19 cellular contexts compared by ENCODE assay signal in genomic region chr13:36519432-36519831, GRCh38.
DNase-seq lines count a peak whose midpoint lies in the region; ATAC-seq, FAIRE-seq and TF ChIP-seq lines count a peak whose summit lies in the region.
"Had no signal": no experiment of that assay in that cellular context is flagged by ENCODE, and none has a peak within 500 bp of the region (broad histone marks: within the 10 kb centered on the region; RNA-seq: fewer than 3 reads in every experiment).

No MANE protein-coding gene starts in this region.

- no peaks in the 10 kb centered on the region for H3K79me1 ChIP-seq in mesendoderm (ENCODE audit: low read length)

- H2BK5ac ChIP-seq in mesendoderm (ENCODE audit: low read length): no peak overlapping the region

- TF ChIP-seq CTCF in astrocyte (IDR thresholded peaks at IDR 0.05; ENCODE audit: insufficient read depth, low read depth, low read length): no peak
- TF ChIP-seq CTCF in adrenal gland (IDR thresholded peaks at IDR 0.05): no peak

- peak overlapping the region; percentile 36 for H2BK15ac ChIP-seq in mesendoderm (replicated peaks; ENCODE audit: low read depth)

- H3K27ac Mint-ChIP-seq in activated CD4-positive, alpha-beta T cell treated with anti-CD3 and anti-CD28 coated beads, Interleukin-2, amount 10 ng/mL, durations not matched to agents 24 days and 14 days: no peak overlapping the region
- H3K27ac Mint-ChIP-seq in astrocyte (ENCODE audit: unreplicated experiment): peak overlapping the region; percentile 63
- H3K27ac Mint-ChIP-seq: CD4-positive, CD25-positive, alpha-beta regulatory T cell; HFFc6 had no signal

- H3K56ac ChIP-seq in mesendoderm (ENCODE audit: low read length): no peak overlapping the region

- no peak overlapping the region for H4K5ac ChIP-seq in mesendoderm (ENCODE audit: low read length)

- H4K20me1 ChIP-seq in astrocyte (ENCODE audit: insufficient read depth, low read length): no peaks in the 10 kb centered on the region
- H4K20me1 ChIP-seq: BLaER1 treated with 17β-estradiol and CSF1 and Interleukin-3, amounts not matched to agents 10 nM and 100 nM had no signal

- intact Hi-C loops in activated CD4-positive, alpha-beta T cell treated with anti-CD3 and anti-CD28 coated beads, Interleukin-2, amount 10 ng/mL, durations not matched to agents 24 days and 14 days (cut with micrococcal nuclease): no loop called here
- intact Hi-C loops in adrenal gland (cut with DNase I): no loop called here

- no peaks in the 10 kb centered on the region for H3K36me3 Mint-ChIP-seq in activated CD4-positive, alpha-beta T cell treated with anti-CD3 and anti-CD28 coated beads, Interleukin-2, amount 10 ng/mL, durations not matched to agents 24 days and 14 days (ENCODE audit: low read depth)
- no peaks in the 10 kb centered on the region for H3K36me3 Mint-ChIP-seq in astrocyte (ENCODE audit: low read depth, unreplicated experiment)
- H3K36me3 Mint-ChIP-seq: CD4-positive, CD25-positive, alpha-beta regulatory T cell had no signal

- no peaks in the 10 kb centered on the region for H3K9me3 Mint-ChIP-seq in activated CD4-positive, alpha-beta T cell treated with anti-CD3 and anti-CD28 coated beads, Interleukin-2, amount 10 ng/mL, durations not matched to agents 24 days and 14 days
- no peaks in the 10 kb centered on the region for H3K9me3 Mint-ChIP-seq in astrocyte (ENCODE audit: unreplicated experiment)

- no peak for ATAC-seq in GM21390 (IDR thresholded peaks at IDR 0.05; ENCODE audit: unreplicated experiment)
- ATAC-seq: GM12878, K562 had no signal

- no peak overlapping the region for H2BK120ac ChIP-seq in mesendoderm (ENCODE audit: low read depth, low read length)

- no peak for FAIRE-seq in astrocyte (lab: Jason Lieb, UNC)
- no peak for FAIRE-seq in RCC 7860 (lab: Jason Lieb, UNC)
- FAIRE-seq: GM12878, GM18507, HTR-8/SVneo, K562 had no signal

- H3K27me3 ChIP-seq in astrocyte (ENCODE audit: insufficient read depth, low read length) (no peaks in the 10 kb centered on the region), mesendoderm (ENCODE audit: insufficient read depth, low read length, poor library complexity) (no peaks in the 10 kb centered on the region), adrenal gland (no peaks in the 10 kb centered on the region)
- H3K27me3 ChIP-seq: BLaER1 treated with 17β-estradiol and CSF1 and Interleukin-3, amounts not matched to agents 10 nM and 100 nM had no signal

- H3K27ac ChIP-seq in astrocyte (ENCODE audit: low read depth, low read length) (no peak overlapping the region), mesendoderm (ENCODE audit: low read depth, low read length) (no peak overlapping the region), adrenal gland (no peak overlapping the region)
- H3K27ac ChIP-seq: 22Rv1; BLaER1 treated with 17β-estradiol and CSF1 and Interleukin-3, amounts not matched to agents 10 nM and 100 nM; GM23248 had no signal

- no peaks in the 10 kb centered on the region for H3K4me1 ChIP-seq in astrocyte (ENCODE audit: insufficient read depth, low read length)
- peaks cover 1% of the 10 kb centered on the region for H3K4me1 ChIP-seq in mesendoderm (ENCODE audit: control insufficient read depth, low read depth, low read length)
- no peaks in the 10 kb centered on the region for H3K4me1 ChIP-seq in adrenal gland (replicated peaks in 1 of 2)

- H3K9me3 ChIP-seq in astrocyte (ENCODE audit: insufficient read depth, low read depth, low read length): no peaks in the 10 kb centered on the region
- H3K9me3 ChIP-seq in adrenal gland (replicated peaks in 1 of 3): no peaks in the 10 kb centered on the region

- no peaks in the 10 kb centered on the region for H3K27me3 Mint-ChIP-seq in activated CD4-positive, alpha-beta T cell treated with anti-CD3 and anti-CD28 coated beads, Interleukin-2, amount 10 ng/mL, durations not matched to agents 24 days and 14 days
- no peaks in the 10 kb centered on the region for H3K27me3 Mint-ChIP-seq in astrocyte (ENCODE audit: low read depth, unreplicated experiment)

- DNase-seq in activated CD4-positive, alpha-beta T cell treated with anti-CD3 and anti-CD28 coated beads, Interleukin-2, amount 10 ng/mL, durations not matched to agents 24 days and 14 days: peak; percentile 3
- no peak for DNase-seq in activated CD4-positive, alpha-beta T cell treated with anti-CD3 and anti-CD28 coated beads for 4 hours
- DNase-seq in astrocyte (ENCODE audit: low read depth) (no peak), mesendoderm (peak; percentile 33), RCC 7860 (ENCODE audit: low spot score) (no peak), adrenal gland (no peak)
- DNase-seq: Calu3; CD4-positive, CD25-positive, alpha-beta regulatory T cell; DMS 273 treated with DMSO at 0.1 percent for 48 hours; GM23248; HCEC 1CT; HFFc6 had no signal

- no peak overlapping the region for H3K4me3 Mint-ChIP-seq in activated CD4-positive, alpha-beta T cell treated with anti-CD3 and anti-CD28 coated beads, Interleukin-2, amount 10 ng/mL, durations not matched to agents 24 days and 14 days
- H3K4me3 Mint-ChIP-seq in astrocyte (ENCODE audit: unreplicated experiment): no peak overlapping the region
- H3K4me3 Mint-ChIP-seq: CD4-positive, CD25-positive, alpha-beta regulatory T cell; HFFc6 had no signal

- no peak overlapping the region for H2AFZ ChIP-seq in astrocyte (ENCODE audit: low read depth, low read length)
- H2AFZ ChIP-seq: GM23248 had no signal

- no peaks in the 10 kb centered on the region for H3K79me2 ChIP-seq in astrocyte (ENCODE audit: insufficient read depth, low read length)
- no peaks in the 10 kb centered on the region for H3K79me2 ChIP-seq in mesendoderm (ENCODE audit: control insufficient read depth, insufficient read depth, low read length)

- H3K4me3 ChIP-seq in astrocyte (ENCODE audit: insufficient read depth, low read depth, low read length): no peak overlapping the region
- no peak overlapping the region for H3K4me3 ChIP-seq in mesendoderm (ENCODE audit: low read length)
- no peak overlapping the region for H3K4me3 ChIP-seq in adrenal gland
- H3K4me3 ChIP-seq: BLaER1 treated with 17β-estradiol and CSF1 and Interleukin-3, amounts not matched to agents 10 nM and 100 nM; GM12878; GM23248; K562 had no signal

- H3K4ac ChIP-seq in mesendoderm (ENCODE audit: low read depth, low read length): no peak overlapping the region

- no peak overlapping the region for H3K23ac ChIP-seq in mesendoderm (ENCODE audit: low read length)

- WGBS in mesendoderm (ENCODE audit: extremely low coverage, insufficient coverage, low lambda C conversion rate): no CpG with 5 or more reads among the region's 2 CpGs
- WGBS in adrenal gland, 4 donors: 56 to 69% (median 59%) methylated on average over 2 of the region's 2 CpGs

- no peak overlapping the region for H3K18ac ChIP-seq in mesendoderm (ENCODE audit: low read length)

- H3K9ac ChIP-seq in astrocyte (ENCODE audit: low read length): no peak overlapping the region
- H3K9ac ChIP-seq in mesendoderm (ENCODE audit: low read length): no peak overlapping the region
- H3K9ac ChIP-seq: BLaER1 treated with 17β-estradiol and CSF1 and Interleukin-3, amounts not matched to agents 10 nM and 100 nM; GM23248 had no signal

- no peak overlapping the region for H2AK5ac ChIP-seq in mesendoderm (ENCODE audit: low read length)

- no peak for TF ChIP-seq POLR2A in adrenal gland (IDR thresholded peaks at IDR 0.05)

- H3K4me2 ChIP-seq in astrocyte (ENCODE audit: low read length): no peak overlapping the region
- H3K4me2 ChIP-seq in mesendoderm (ENCODE audit: low read length): no peak overlapping the region
- H3K4me2 ChIP-seq: BLaER1 treated with 17β-estradiol and CSF1 and Interleukin-3, amounts not matched to agents 10 nM and 100 nM had no signal

- no peaks in the 10 kb centered on the region for H3K4me1 Mint-ChIP-seq in activated CD4-positive, alpha-beta T cell treated with anti-CD3 and anti-CD28 coated beads, Interleukin-2, amount 10 ng/mL, durations not matched to agents 24 days and 14 days
- peaks cover 23% of the 10 kb centered on the region for H3K4me1 Mint-ChIP-seq in astrocyte (ENCODE audit: low read depth, unreplicated experiment)
- H3K4me1 Mint-ChIP-seq: CD4-positive, CD25-positive, alpha-beta regulatory T cell had no signal

- no peak overlapping the region for H4K8ac ChIP-seq in mesendoderm (ENCODE audit: low read depth, low read length)

- no peaks in the 10 kb centered on the region for H3K36me3 ChIP-seq in astrocyte (ENCODE audit: insufficient read depth, low read length)
- no peaks in the 10 kb centered on the region for H3K36me3 ChIP-seq in mesendoderm (ENCODE audit: control insufficient read depth, insufficient read depth, low read length)
- H3K36me3 ChIP-seq in adrenal gland (replicated peaks in 1 of 2): no peaks in the 10 kb centered on the region
- H3K36me3 ChIP-seq: BLaER1 treated with 17β-estradiol and CSF1 and Interleukin-3, amounts not matched to agents 10 nM and 100 nM had no signal

Comparison
In these comparisons a context has a peak if more than half of its experiments do, and no peak if none do; other contexts are left out.
1. DNase-seq: peak in activated CD4-positive, alpha-beta T cell treated with anti-CD3 and anti-CD28 coated beads, Interleukin-2, amount 10 ng/mL, durations not matched to agents 24 days and 14 days (single experiment) and mesendoderm (single experiment); none in activated CD4-positive, alpha-beta T cell treated with anti-CD3 and anti-CD28 coated beads for 4 hours (0 of 2), astrocyte (single experiment), RCC 7860 (single experiment) and adrenal gland (0 of 7).